18 cellular contexts compared by ENCODE assay signal in the genomic region with DNA sequence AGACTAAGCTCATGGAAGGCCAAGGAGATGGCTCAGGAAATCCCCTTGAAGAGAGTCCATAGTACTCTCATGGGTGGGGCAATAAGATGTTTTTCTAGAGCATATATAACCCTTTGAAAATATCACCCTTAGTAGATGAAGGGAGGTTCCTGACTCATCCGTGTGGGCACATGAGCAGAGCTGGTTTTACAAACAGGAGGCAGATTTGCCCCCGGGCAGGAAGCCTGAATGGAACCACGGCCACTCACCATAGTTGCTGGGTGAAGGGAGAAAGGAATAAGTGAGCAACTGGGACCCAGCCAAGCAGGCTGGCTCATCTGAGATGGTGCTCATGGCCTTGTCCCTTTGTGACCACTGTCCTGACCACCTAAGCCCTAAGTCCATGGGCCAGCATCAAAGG. TPM values are rescaled to one million over a fixed set of nuclear protein-coding genes. Genes with fewer than 3 reads are reported as not detected.
A peak's percentile ranks its signal among the peaks of the same experiment; 100 is the strongest.
DNase-seq lines count a peak whose midpoint lies in the region; ATAC-seq and TF ChIP-seq lines count a peak whose summit lies in the region.
"Had no signal": no experiment of that assay in that cellular context is flagged by ENCODE, and none has a peak within 500 bp of the region (broad histone marks: within the 10 kb centered on the region; RNA-seq: fewer than 3 reads in every experiment).

No MANE protein-coding gene starts in this region.

- intact Hi-C loops in heart left ventricle (cut with DNase I) (loop anchor here in 1 of 10 donors (5.0 kb wide), 1 partner anchor 94 kb away; a partner anchor contains a TSS), colonic mucosa (cut with DNase I) (no loop called here)

- no peak overlapping the region for H3K27ac ChIP-seq in heart left ventricle
- no peak overlapping the region for H3K27ac ChIP-seq in colonic mucosa
- H3K27ac ChIP-seq: KMS-11, SJCRH30 had no signal

- TF ChIP-seq CTCF in HFFc6 (IDR thresholded peaks at IDR 0.05), result no peak
- no peak for TF ChIP-seq CTCF in heart left ventricle (IDR thresholded peaks at IDR 0.05)
- no peak for TF ChIP-seq CTCF in colonic mucosa (IDR thresholded peaks at IDR 0.05)

- in situ Hi-C loops in SK-MEL-5 (cut with HindIII; ENCODE audit: low pct_unique_long_range_greater_than_20kb, low sequenced_read_pairs), result no loop called here

- H3K4me1 ChIP-seq in heart left ventricle (peaks cover 0 to 2% (median 0%) of the 10 kb centered on the region in 12 donors), colonic mucosa (no peaks in the 10 kb centered on the region)
- H3K4me1 ChIP-seq: SJCRH30 had no signal

- H3K27ac Mint-ChIP-seq in HFFc6, result no peak overlapping the region
- H3K27ac Mint-ChIP-seq: CD4-positive, alpha-beta memory T cell; H9 had no signal

- H3K36me3 ChIP-seq in heart left ventricle (no peaks in the 10 kb centered on the region), colonic mucosa (no peaks in the 10 kb centered on the region)
- H3K36me3 ChIP-seq: SJCRH30 had no signal

- WGBS in heart left ventricle, 4 donors, result 82 to 91% (median 88%) methylated on average over 3 of the region's 3 CpGs

- H3K4me3 Mint-ChIP-seq in HFFc6, result no peak overlapping the region
- H3K4me3 Mint-ChIP-seq: CD4-positive, alpha-beta memory T cell; H9 had no signal

- no peaks in the 10 kb centered on the region for H3K9me3 Mint-ChIP-seq in HFFc6
- H3K9me3 Mint-ChIP-seq: CD4-positive, alpha-beta memory T cell; H9 had no signal

- H3K36me3 Mint-ChIP-seq in HFFc6 (ENCODE audit: low read depth), result no peaks in the 10 kb centered on the region
- H3K36me3 Mint-ChIP-seq: CD4-positive, alpha-beta memory T cell had no signal

- H3K27me3 Mint-ChIP-seq in HFFc6 (ENCODE audit: insufficient read depth), result peaks cover 21% of the 10 kb centered on the region

- H3K9me3 ChIP-seq in heart left ventricle (no peaks in the 10 kb centered on the region), colonic mucosa (no peaks in the 10 kb centered on the region)
- H3K9me3 ChIP-seq: SJCRH30 had no signal

- H3K4me1 Mint-ChIP-seq in HFFc6 (ENCODE audit: low read depth), result no peaks in the 10 kb centered on the region

- H3K4me3 ChIP-seq in heart left ventricle, result no peak overlapping the region
- no peak overlapping the region for H3K4me3 ChIP-seq in colonic mucosa
- H3K4me3 ChIP-seq: SJCRH30 had no signal

- ATAC-seq in heart left ventricle (no peak), GM21526 (IDR thresholded peaks at IDR 0.05; ENCODE audit: low FRiP score, unreplicated experiment) (no peak), GM21381 (IDR thresholded peaks at IDR 0.05; ENCODE audit: unreplicated experiment) (no peak)
- ATAC-seq: HepG2 had no signal

- no peak for TF ChIP-seq POLR2A in heart left ventricle (IDR thresholded peaks at IDR 0.05)

- no peak overlapping the region for H3K9ac ChIP-seq in colonic mucosa (ENCODE audit: low read depth in 2 of 2, low read length in 2 of 2)
- H3K9ac ChIP-seq: KMS-11 had no signal

- DNase-seq in COLO829 (ENCODE audit: low spot score) (peak; percentile 83), HFFc6 (peak; percentile 7), SK-MEL-5 (ENCODE audit: low read depth, low spot score) (peak; percentile 78), foreskin melanocyte (peak; percentile 71), heart left ventricle (no peak), colonic mucosa (no peak)
- DNase-seq: CD4-positive, alpha-beta memory T cell; DMS79 treated with DMSO at 0.1 percent for 48 hours; H9; NCI-H1417; NCI-H2029; NCI-H524; RPMI8226 had no signal

- peaks cover 0 to 23% (median 3%) of the 10 kb centered on the region in 9 donors for H3K27me3 ChIP-seq in heart left ventricle
- H3K27me3 ChIP-seq in colonic mucosa, result peaks cover 7% of the 10 kb centered on the region

RNA-seq across cellular contexts. Expression of a gene that starts 29.0 kb away (rescaled TPM):
- total RNA-seq in HFFc6 (2021; fragmentation: NEBNext Ultra II Directional; extraction: Animal tissue kit (Norgen Biotek cat#: 25700)), result 10 to 100 TPM; 17.0 to 20.4 (median 17.7) TPM
- 3.5 and 4.0 TPM in 2 replicates for total RNA-seq in SK-MEL-5 (2014; rRNA removed; shearing (Covaris generic))
- polyA plus RNA-seq in SK-MEL-5 (2015; cell fraction: cytosol; rRNA removed), result 17.5 and 24.6 TPM in 2 replicates
- 34.3 and 52.2 TPM in 2 replicates for polyA plus RNA-seq in SK-MEL-5 (2015; cell fraction: nucleus; rRNA removed)
- total RNA-seq in heart left ventricle, result 10 to 100 TPM; 27.4 to 55.2 (median 42.3) TPM
- polyA plus RNA-seq in heart left ventricle, result 10 to 100 TPM; 28.7 to 65.0 TPM
- total RNA-seq in colonic mucosa, result 10 to 100 TPM; 21.6 to 22.0 TPM

Comparison
In these comparisons a context has a peak if more than half of its experiments do, and no peak if none do; other contexts are left out.
1. DNase-seq: peak in COLO829 (single experiment), HFFc6 (single experiment), SK-MEL-5 (single experiment) and foreskin melanocyte (single experiment); none in heart left ventricle (0 of 5) and colonic mucosa (single experiment).